Comparison of ENCODE assay signal across 8 cellular contexts in the genomic region with DNA sequence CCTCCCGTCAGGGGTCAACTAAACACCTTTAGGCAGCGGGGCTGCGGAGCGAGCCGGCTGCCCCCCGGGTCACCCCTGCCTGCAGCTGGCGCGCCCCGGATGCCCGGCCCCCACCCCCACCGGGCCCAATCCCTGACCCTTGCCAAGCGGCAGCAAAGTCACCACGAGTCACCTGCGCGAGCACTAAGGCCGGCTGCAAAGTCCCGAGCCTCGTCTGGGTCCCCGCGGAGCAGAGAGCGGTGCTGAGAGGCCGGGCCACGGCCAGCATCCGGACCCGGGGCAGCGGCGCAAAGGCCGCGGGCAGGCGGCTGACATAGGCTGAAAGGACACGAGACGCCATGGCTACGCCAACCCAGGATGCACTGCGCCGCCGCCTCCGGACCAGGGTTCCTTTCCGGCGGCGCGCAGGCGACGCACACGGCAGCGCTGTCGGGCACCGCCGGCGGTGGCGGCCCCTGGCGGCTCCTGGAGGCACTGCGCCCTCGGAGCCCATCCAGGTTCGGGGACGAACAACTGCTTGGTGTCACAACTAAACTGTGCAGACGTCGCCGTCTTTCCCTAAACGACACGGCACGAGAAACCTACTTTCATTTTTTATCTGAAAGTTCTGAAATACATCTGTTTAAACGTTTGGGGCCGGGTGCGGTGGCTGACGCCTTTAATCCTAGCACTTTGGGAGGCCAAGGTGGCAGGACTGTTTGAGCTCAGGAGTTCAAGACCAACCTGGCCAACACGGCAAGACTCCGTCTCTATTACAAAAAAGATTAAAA. TPM values are rescaled to one million over a fixed set of nuclear protein-coding genes. Genes with fewer than 3 reads are reported as not detected.
A peak's percentile ranks its signal among the peaks of the same experiment; 100 is the strongest.
DNase-seq lines count a peak whose midpoint lies in the region; ATAC-seq and TF ChIP-seq lines count a peak whose summit lies in the region.

A gene (minus strand): TSS at position 366 of the 770 bp plus-strand sequence. CDS start 26 bp downstream, at position 340.

- H3K36me3 ChIP-seq in CD4-positive, CD25-positive, alpha-beta regulatory T cell (ENCODE audit: control insufficient read depth, insufficient read depth, low read length) = peaks cover 23% of the 10 kb centered on the region

- H3K4me1 ChIP-seq in CD4-positive, CD25-positive, alpha-beta regulatory T cell (ENCODE audit: control insufficient read depth, insufficient read depth, low read length, poor library complexity, severe bottlenecking) = peaks cover 18% of the 10 kb centered on the region

- peak within 1 kb of the TSS; percentile 76 for H3K27ac ChIP-seq in CD4-positive, CD25-positive, alpha-beta regulatory T cell (ENCODE audit: insufficient read depth, low read length, poor library complexity, severe bottlenecking)
- peak within 1 kb of the TSS in 55 of 59 donors; percentile 1 to 92 (median 75) for H3K27ac ChIP-seq in dorsolateral prefrontal cortex

- H3K4me3 Mint-ChIP-seq in CD4-positive, CD25-positive, alpha-beta regulatory T cell = peak within 1 kb of the TSS; percentile 84 to 92 (median 87)

- intact Hi-C loops in dorsolateral prefrontal cortex (cut with DNase I) (loop anchor here (1.0 to 5.0 kb wide), 3 partner anchors 39 to 46 kb away; a partner anchor contains a TSS), lower leg skin (cut with DNase I; ENCODE audit: low total_unique reads) (no loop called here)

- peak; percentile 84 to 92 (median 89) for DNase-seq in CD4-positive, CD25-positive, alpha-beta regulatory T cell
- peak; percentile 69 for DNase-seq in NCI-H526 treated with DMSO at 0.1 percent for 48 hours (lab: John Stamatoyannopoulos, UW)
- peak; percentile 91 to 93 for DNase-seq in activated CD4-positive, alpha-beta T cell treated with anti-CD3 and anti-CD28 coated beads, Interleukin-2, amount 50 U/mL, for 48 hours
- DNase-seq in dorsolateral prefrontal cortex = peak; percentile 79 to 93 (median 90)
- DNase-seq in lower leg skin (ENCODE audit: low spot score in 2 of 2) = peak; percentile 84 to 97
- DNase-seq in stimulated activated CD4-positive, alpha-beta T cell treated with anti-CD3 and anti-CD28 coated beads, Interleukin-4, amount 100 ng/mL, for 4 hours = peak; percentile 86 to 92

- peak within 1 kb of the TSS; percentile 98 for H3K4me3 ChIP-seq in CD4-positive, CD25-positive, alpha-beta regulatory T cell (ENCODE audit: low read depth, low read length)
- peak within 1 kb of the TSS; percentile 75 to 100 (median 96) for H3K4me3 ChIP-seq in dorsolateral prefrontal cortex
- peak within 1 kb of the TSS; percentile 98 for H3K4me3 ChIP-seq in lower leg skin (ENCODE audit: low read depth, poor library complexity, severe bottlenecking)

- peak; percentile 98 to 100 (median 100) for TF ChIP-seq CTCF in dorsolateral prefrontal cortex (IDR thresholded peaks at IDR 0.05 in 54 of 56, conservative IDR thresholded peaks at IDR 0.05 in 2 of 56; ENCODE audit: low read depth in 1 of 56, partially characterized antibody in 56 of 56)
- TF ChIP-seq CTCF in lower leg skin (IDR thresholded peaks at IDR 0.05) = peak in 2 of 3 donors; percentile 60 to 95

- no peaks in the 10 kb centered on the region for H3K9me3 ChIP-seq in CD4-positive, CD25-positive, alpha-beta regulatory T cell (ENCODE audit: control insufficient read depth in 2 of 2, low read length in 2 of 2)

- H3K27me3 ChIP-seq in CD4-positive, CD25-positive, alpha-beta regulatory T cell (ENCODE audit: control insufficient read depth, insufficient read depth, low read length) = no peaks in the 10 kb centered on the region
- no peaks in the 10 kb centered on the region for H3K27me3 ChIP-seq in dorsolateral prefrontal cortex

- H3K36me3 Mint-ChIP-seq in CD4-positive, CD25-positive, alpha-beta regulatory T cell = peaks cover 18% of the 10 kb centered on the region

- H3K4me1 Mint-ChIP-seq in CD4-positive, CD25-positive, alpha-beta regulatory T cell = peaks cover 0 to 41% (median 24%) of the 10 kb centered on the region in 4 donors

- 2 to 5% methylated on average over 20 to 46 of the region's 67 CpGs for WGBS in lower leg skin, 2 donors

- no peaks in the 10 kb centered on the region for H3K27me3 Mint-ChIP-seq in CD4-positive, CD25-positive, alpha-beta regulatory T cell

- ATAC-seq in CD4-positive, CD25-positive, alpha-beta regulatory T cell (ENCODE audit: low read depth in 2 of 2) = peak; percentile 99
- peak; percentile 94 for ATAC-seq in GM19351 (IDR thresholded peaks at IDR 0.05; ENCODE audit: unreplicated experiment)
- peak; percentile 90 for ATAC-seq in HG03520 (IDR thresholded peaks at IDR 0.05; ENCODE audit: unreplicated experiment)

- TF ChIP-seq POLR2A in lower leg skin (IDR thresholded peaks at IDR 0.05) = no peak

- peak within 1 kb of the TSS; percentile 52 to 91 (median 82) for H3K27ac Mint-ChIP-seq in CD4-positive, CD25-positive, alpha-beta regulatory T cell

- no peaks in the 10 kb centered on the region for H3K9me3 Mint-ChIP-seq in CD4-positive, CD25-positive, alpha-beta regulatory T cell

RNA-seq across cellular contexts. Expression of the gene that starts here (rescaled TPM):
- total RNA-seq in CD4-positive, CD25-positive, alpha-beta regulatory T cell = 27.8 TPM
- polyA plus RNA-seq in CD4-positive, CD25-positive, alpha-beta regulatory T cell = 100 to 1,000 TPM; 212 to 233 (median 222) TPM
- 100 to 1,000 TPM in 53 of 120 experiments, 10 to 100 TPM in 67; 48.6 to 136 (median 98.9) TPM for total RNA-seq in dorsolateral prefrontal cortex
- 10 to 100 TPM; 47.8 to 77.8 (median 56.7) TPM for total RNA-seq in lower leg skin

Comparison
In these comparisons a context has a peak if more than half of its experiments do, and no peak if none do; other contexts are left out.
1. Peak in every context shown above with its lines: DNase-seq, ATAC-seq, H3K4me3 ChIP-seq and H3K27ac ChIP-seq.